2 cellular contexts compared by ENCODE assay signal in genomic region chr20:34567885-34568865, GRCh38.
TF ChIP-seq lines count a peak whose summit lies in the region.

No MANE protein-coding gene starts in this region.

TF ChIP-seq in HEK293, 187 proteins besides CTCF, POLR2A, EP300 and RAD21:
- no peak for TF ChIP-seq SETDB1 (IDR thresholded peaks at IDR 0.05; ENCODE audit: insufficient read length, low read length)
- 0 out of 2 replicates have a peak, but pooled peaks have one; percentile 5 for TF ChIP-seq ZNF366 (tag by site-specific recombination; conservative IDR thresholded peaks at IDR 0.05)
- no peak for TF ChIP-seq PATZ1 (tag by site-specific recombination; IDR thresholded peaks at IDR 0.05)
TF ChIP-seq in HEK293: peak in this region for 1.

TF ChIP-seq in H1, 55 proteins besides CTCF, POLR2A, EP300 and RAD21:
- TF ChIP-seq, protein P1, sequence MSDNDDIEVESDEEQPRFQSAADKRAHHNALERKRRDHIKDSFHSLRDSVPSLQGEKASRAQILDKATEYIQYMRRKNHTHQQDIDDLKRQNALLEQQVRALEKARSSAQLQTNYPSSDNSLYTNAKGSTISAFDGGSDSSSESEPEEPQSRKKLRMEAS (IDR thresholded peaks at IDR 0.05) = no peak
- no peak for TF ChIP-seq CHD2 (IDR thresholded peaks at IDR 0.05; ENCODE audit: low read length)
- TF ChIP-seq ATF3 (IDR thresholded peaks at IDR 0.05; ENCODE audit: insufficient read depth, low read depth, low read length) = no peak
- TF ChIP-seq SIRT6 (IDR thresholded peaks at IDR 0.05; ENCODE audit: low read length) = no peak
- TF ChIP-seq RBBP5 (IDR thresholded peaks at IDR 0.05; ENCODE audit: borderline replicate concordance, low read depth, low read length) = no peak
- no peak for TF ChIP-seq BRCA1 (IDR thresholded peaks at IDR 0.05; ENCODE audit: low read depth, low read length)
- no peak for TF ChIP-seq TEAD4 (IDR thresholded peaks at IDR 0.05; ENCODE audit: low read depth, low read length)
TF ChIP-seq in H1: peak in this region for 0.
